In the genomic region with DNA sequence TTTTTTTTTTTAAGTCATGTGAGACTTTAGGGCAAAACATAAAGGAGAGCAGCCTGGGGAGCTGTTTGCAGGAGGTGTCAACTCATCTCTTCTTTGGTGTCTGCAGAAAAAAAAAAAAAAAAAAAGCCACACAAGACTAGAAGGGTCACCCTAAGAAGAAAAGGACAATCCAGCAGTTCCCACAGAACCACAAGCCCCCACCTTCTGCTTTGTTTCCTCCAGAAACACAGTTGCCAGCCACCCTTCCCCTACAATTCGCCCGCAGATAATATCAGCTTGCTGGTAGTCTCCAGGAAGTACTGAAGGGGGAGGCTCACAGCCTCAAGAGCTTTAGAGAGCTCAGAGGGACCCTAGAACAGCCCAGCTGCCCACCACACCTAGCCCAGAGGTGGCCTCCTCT, we compare ENCODE assay signal across 8 cellular contexts. TPM values are rescaled to one million over a fixed set of nuclear protein-coding genes. Genes with fewer than 3 reads are reported as not detected.
DNase-seq lines count a peak whose midpoint lies in the region; ATAC-seq and TF ChIP-seq lines count a peak whose summit lies in the region.

No MANE protein-coding gene starts in this region.

- no peak for TF ChIP-seq CTCF in activated B cell treated with CpG ODN at 0.5 μM for 24 hours (IDR thresholded peaks at IDR 0.05)
- TF ChIP-seq CTCF in progenitor cell of endocrine pancreas (IDR thresholded peaks at IDR 0.05; ENCODE audit: unreplicated experiment), result no peak

- H3K9me3 ChIP-seq in mononuclear cell (ENCODE audit: low read depth, low read length), result no peaks in the 10 kb centered on the region

- H3K36me3 Mint-ChIP-seq in activated B cell treated with CpG ODN at 0.5 μM for 24 hours (ENCODE audit: low read depth) (peaks cover 25% of the 10 kb centered on the region), progenitor cell of endocrine pancreas (ENCODE audit: insufficient read depth) (peaks cover 5% of the 10 kb centered on the region)

- H3K9me3 Mint-ChIP-seq in activated B cell treated with CpG ODN at 0.5 μM for 24 hours, result no peaks in the 10 kb centered on the region
- no peaks in the 10 kb centered on the region for H3K9me3 Mint-ChIP-seq in progenitor cell of endocrine pancreas (ENCODE audit: low read depth)

- DNase-seq in CD1c-positive myeloid dendritic cell (ENCODE audit: extremely low spot score), result peak; percentile 35
- DNase-seq in H7, result peak; percentile 55
- no peak for DNase-seq in activated B cell treated with CpG ODN at 0.5 μM for 24 hours
- DNase-seq in HCEC 1CT, result no peak
- no peak for DNase-seq in DMS114 treated with DMSO at 0.1 percent for 48 hours (lab: John Stamatoyannopoulos, UW; ENCODE audit: unreplicated experiment)
- no peak for DNase-seq in progenitor cell of endocrine pancreas (ENCODE audit: low spot score, unreplicated experiment)
- DNase-seq in iPS-NIHi11 (ENCODE audit: low spot score), result no peak

- H3K27me3 Mint-ChIP-seq in activated B cell treated with CpG ODN at 0.5 μM for 24 hours, result no peaks in the 10 kb centered on the region
- H3K27me3 Mint-ChIP-seq in progenitor cell of endocrine pancreas, result no peaks in the 10 kb centered on the region

- peak; percentile 49 for ATAC-seq in activated B cell treated with CpG ODN at 0.5 μM for 24 hours (ENCODE audit: low read depth)

- CTCF ChIA-PET in activated B cell treated with CpG ODN at 0.5 μM for 24 hours (lab: Charles Lee), result interaction anchor here (0.6 kb wide), 1 partner anchor 1361 kb away, joined by 3 read pairs; no protein-coding TSS in a partner anchor

- peak overlapping the region; percentile 71 for H3K27ac Mint-ChIP-seq in activated B cell treated with CpG ODN at 0.5 μM for 24 hours
- H3K27ac Mint-ChIP-seq in progenitor cell of endocrine pancreas, result no peak overlapping the region

- peaks cover 4% of the 10 kb centered on the region for H3K36me3 ChIP-seq in H7 (replicated peaks; ENCODE audit: control insufficient read depth, insufficient read depth, low read length)

- H3K27me3 ChIP-seq in H7 (ENCODE audit: control insufficient read depth, insufficient read depth, low read length) (no peaks in the 10 kb centered on the region), mononuclear cell (ENCODE audit: insufficient read depth, low read length) (no peaks in the 10 kb centered on the region)

- POLR2A ChIA-PET in activated B cell treated with CpG ODN at 0.5 μM for 24 hours (lab: Charles Lee), result interaction anchor here (0.6 to 1.9 kb wide), 7 partner anchors 10 to 234 kb away, joined by 3 to 12 read pairs (median 5); no protein-coding TSS in a partner anchor

- H3K4me1 Mint-ChIP-seq in activated B cell treated with CpG ODN at 0.5 μM for 24 hours, result peaks cover 17% of the 10 kb centered on the region
- H3K4me1 Mint-ChIP-seq in progenitor cell of endocrine pancreas (ENCODE audit: low read depth), result peaks cover 6% of the 10 kb centered on the region

- H3K4me3 Mint-ChIP-seq in activated B cell treated with CpG ODN at 0.5 μM for 24 hours, result peak overlapping the region; percentile 50
- H3K4me3 Mint-ChIP-seq in progenitor cell of endocrine pancreas (ENCODE audit: low read depth), result no peak overlapping the region

- intact Hi-C loops in activated B cell treated with CpG ODN at 0.5 μM for 24 hours (cut with micrococcal nuclease), result no loop called here

- H3K4me1 ChIP-seq in mononuclear cell (ENCODE audit: insufficient read depth, low read length), result peaks cover 57% of the 10 kb centered on the region

- no peak overlapping the region for H3K4me3 ChIP-seq in H7 (ENCODE audit: insufficient read depth, low read depth, low read length)
- peak overlapping the region; percentile 38 for H3K4me3 ChIP-seq in mononuclear cell (ENCODE audit: low read length)

RNA-seq across cellular contexts. Expression of a gene that starts 22.3 kb away (rescaled TPM):
- total RNA-seq in H7 (2014; rRNA removed; shearing (Covaris generic)), result 18.3 and 20.8 TPM in 2 replicates
- total RNA-seq in activated B cell treated with CpG ODN at 0.5 μM for 24 hours (44.5 and 49.2 TPM in 2 replicates), mononuclear cell (91.1 TPM), progenitor cell of endocrine pancreas (18.4 and 19.1 TPM in 2 replicates)

RNA-seq across cellular contexts. Expression of a gene that starts 34.9 kb away (rescaled TPM):
- 221 and 226 TPM in 2 replicates for total RNA-seq in H7 (2014; rRNA removed; shearing (Covaris generic))
- 126 TPM in 2 replicates for total RNA-seq in activated B cell treated with CpG ODN at 0.5 μM for 24 hours
- total RNA-seq in mononuclear cell, result 56.4 TPM
- 149 and 154 TPM in 2 replicates for total RNA-seq in progenitor cell of endocrine pancreas

Comparison
In these comparisons a context has a peak if more than half of its experiments do, and no peak if none do; other contexts are left out.
1. DNase-seq: peak in CD1c-positive myeloid dendritic cell (single experiment) and H7 (single experiment); none in activated B cell treated with CpG ODN at 0.5 μM for 24 hours (single experiment), HCEC 1CT (single experiment), DMS114 treated with DMSO at 0.1 percent for 48 hours (single experiment), progenitor cell of endocrine pancreas (single experiment) and iPS-NIHi11 (single experiment).